In the genomic region with DNA sequence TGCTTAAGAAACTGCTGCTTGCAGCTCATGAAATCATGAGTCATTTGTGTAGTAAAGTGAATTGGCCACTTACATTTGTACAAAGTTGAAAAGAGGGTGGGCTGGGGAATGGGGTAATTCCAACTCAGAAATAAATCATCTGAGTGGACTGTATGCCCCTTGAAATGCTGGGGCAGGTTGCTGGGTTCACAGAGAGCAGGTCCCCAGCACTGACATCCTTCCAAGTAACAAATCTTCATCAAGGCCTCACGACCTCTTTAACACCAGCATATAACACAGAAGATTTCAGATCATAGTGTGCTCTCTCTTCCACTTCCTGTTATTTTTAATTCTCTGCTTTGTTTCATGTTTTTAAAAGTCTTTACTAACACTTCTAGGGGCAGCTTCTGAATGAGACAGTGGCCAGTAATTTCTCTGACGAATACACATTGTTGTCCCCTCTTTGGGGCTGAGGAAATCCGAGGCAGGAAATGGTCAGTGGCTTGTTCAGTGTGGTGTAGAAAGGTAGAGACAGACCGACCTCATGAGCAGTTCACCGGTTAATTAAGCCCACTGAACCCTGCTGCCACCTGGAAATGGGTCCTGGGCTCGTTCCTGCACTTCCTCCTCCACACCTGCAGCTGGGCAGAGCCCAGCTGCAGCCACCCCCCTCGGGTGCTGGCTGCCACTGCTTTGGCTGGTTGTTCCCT, we compare ENCODE assay signal across 8 cellular contexts.
A peak's percentile ranks its signal among the peaks of the same experiment; 100 is the strongest.
DNase-seq lines count a peak whose midpoint lies in the region; ATAC-seq and TF ChIP-seq lines count a peak whose summit lies in the region.

No MANE protein-coding gene starts in this region.

- H3K4me1 ChIP-seq in ovary (ENCODE audit: insufficient read depth), result peaks cover 11% of the 10 kb centered on the region

- no peaks in the 10 kb centered on the region for H3K27me3 ChIP-seq in ovary

- peak overlapping the region; percentile 96 for H3K27ac Mint-ChIP-seq in activated CD4-positive, alpha-beta T cell treated with anti-CD3 and anti-CD28 coated beads, Interleukin-2, amount 10 ng/mL, durations not matched to agents 24 days and 14 days
- peak overlapping the region; percentile 95 to 96 for H3K27ac Mint-ChIP-seq in effector memory CD8-positive, alpha-beta T cell

- no peak for TF ChIP-seq POLR2A in ovary (IDR thresholded peaks at IDR 0.05)

- H3K36me3 ChIP-seq in ovary, result no peaks in the 10 kb centered on the region

- peak overlapping the region; percentile 36 to 44 for H3K27ac ChIP-seq in ovary

- peaks cover 57% of the 10 kb centered on the region for H3K4me1 Mint-ChIP-seq in activated CD4-positive, alpha-beta T cell treated with anti-CD3 and anti-CD28 coated beads, Interleukin-2, amount 10 ng/mL, durations not matched to agents 24 days and 14 days
- peaks cover 46 to 70% of the 10 kb centered on the region in 2 donors for H3K4me1 Mint-ChIP-seq in effector memory CD8-positive, alpha-beta T cell (ENCODE audit: low read depth in 2 of 2)

- WGBS in ovary, 3 donors, result 18 to 25% (median 20%) methylated on average over 7 of the region's 7 CpGs

- ATAC-seq in HG02870 (IDR thresholded peaks at IDR 0.05; ENCODE audit: unreplicated experiment), result peak; percentile 74
- ATAC-seq in effector memory CD8-positive, alpha-beta T cell (replicated peaks), result peak; percentile 75

- peak; percentile 79 for DNase-seq in activated CD4-positive, alpha-beta T cell treated with anti-CD3 and anti-CD28 coated beads, Interleukin-2, amount 10 ng/mL, durations not matched to agents 24 days and 14 days
- no peak for DNase-seq in activated CD4-positive, alpha-beta T cell treated with anti-CD3 and anti-CD28 coated beads, Interleukin-2, amount 50 U/mL, for 1 hour
- DNase-seq in RPMI7951 (ENCODE audit: low read depth), result peak; percentile 65
- peak in 1 of 3 experiments; percentile 32 for DNase-seq in effector memory CD8-positive, alpha-beta T cell
- peak in 2 of 5 donors; percentile 19 to 24 for DNase-seq in ovary
- DNase-seq in Ammon's horn (ENCODE audit: low spot score), result no peak
- no peak for DNase-seq in inferior parietal cortex (ENCODE audit: extremely low spot score)

- no peak for TF ChIP-seq EP300 in ovary (IDR thresholded peaks at IDR 0.05)

- no peaks in the 10 kb centered on the region for H3K9me3 ChIP-seq in ovary

- peak overlapping the region; percentile 77 for H3K4me3 Mint-ChIP-seq in activated CD4-positive, alpha-beta T cell treated with anti-CD3 and anti-CD28 coated beads, Interleukin-2, amount 10 ng/mL, durations not matched to agents 24 days and 14 days
- peak overlapping the region; percentile 58 to 62 for H3K4me3 Mint-ChIP-seq in effector memory CD8-positive, alpha-beta T cell

- H3K27me3 Mint-ChIP-seq in activated CD4-positive, alpha-beta T cell treated with anti-CD3 and anti-CD28 coated beads, Interleukin-2, amount 10 ng/mL, durations not matched to agents 24 days and 14 days, result no peaks in the 10 kb centered on the region
- H3K27me3 Mint-ChIP-seq in effector memory CD8-positive, alpha-beta T cell, result no peaks in the 10 kb centered on the region

- H3K9me3 Mint-ChIP-seq in activated CD4-positive, alpha-beta T cell treated with anti-CD3 and anti-CD28 coated beads, Interleukin-2, amount 10 ng/mL, durations not matched to agents 24 days and 14 days, result no peaks in the 10 kb centered on the region
- no peaks in the 10 kb centered on the region for H3K9me3 Mint-ChIP-seq in effector memory CD8-positive, alpha-beta T cell

- intact Hi-C loops in activated CD4-positive, alpha-beta T cell treated with anti-CD3 and anti-CD28 coated beads, Interleukin-2, amount 10 ng/mL, durations not matched to agents 24 days and 14 days (cut with micrococcal nuclease), result no loop called here
- intact Hi-C loops in ovary (cut with DNase I), result no loop called here

- peaks cover 4% of the 10 kb centered on the region for H3K36me3 Mint-ChIP-seq in activated CD4-positive, alpha-beta T cell treated with anti-CD3 and anti-CD28 coated beads, Interleukin-2, amount 10 ng/mL, durations not matched to agents 24 days and 14 days (ENCODE audit: low read depth)
- H3K36me3 Mint-ChIP-seq in effector memory CD8-positive, alpha-beta T cell (ENCODE audit: insufficient read depth), result peaks cover 4% of the 10 kb centered on the region

- H3K4me3 ChIP-seq in ovary, result no peak overlapping the region

- TF ChIP-seq CTCF in ovary (IDR thresholded peaks at IDR 0.05), result no peak

Comparison
In these comparisons a context has a peak if more than half of its experiments do, and no peak if none do; other contexts are left out.
1. DNase-seq: peak in activated CD4-positive, alpha-beta T cell treated with anti-CD3 and anti-CD28 coated beads, Interleukin-2, amount 10 ng/mL, durations not matched to agents 24 days and 14 days (single experiment) and RPMI7951 (single experiment); none in activated CD4-positive, alpha-beta T cell treated with anti-CD3 and anti-CD28 coated beads, Interleukin-2, amount 50 U/mL, for 1 hour (single experiment), Ammon's horn (single experiment) and inferior parietal cortex (single experiment).